In genomic region chr1:239995281-239995680, GRCh38 we compare ENCODE assay signal across 20 cellular contexts.
"Had no signal": no experiment of that assay in that cellular context is flagged by ENCODE, and none has a peak within 500 bp of the region (broad histone marks: within the 10 kb centered on the region; RNA-seq: fewer than 3 reads in every experiment).

No MANE protein-coding gene starts in this region.

- H3K27ac ChIP-seq: HL-60, KMS-11, SJSA1, SK-N-MC had no signal

- DNase-seq: Kasumi-1, MM.1S, NCI-H1092 treated with DMSO at 0.1 percent for 48 hours, NCI-H1436 treated with DMSO at 0.1 percent for 48 hours, NCI-H1694, NCI-H187 treated with DMSO at 0.1 percent for 48 hours, NCI-H2029 treated with DMSO at 0.1 percent for 48 hours, NCI-H2171 treated with DMSO at 0.1 percent for 48 hours, NCI-H345, NCI-H446 treated with DMSO at 0.1 percent for 48 hours, NCI-H510A treated with DMSO at 0.1 percent for 48 hours, NCI-H526, Right ventricle myocardium superior, RPMI8226, SIG-M5 had no signal

- ATAC-seq: K562 had no signal

- H3K36me3 ChIP-seq: SJSA1 had no signal

- H3K9me3 ChIP-seq: SJSA1 had no signal

- H3K4me3 ChIP-seq: K562, SJSA1, SK-N-MC had no signal
